In the genomic region with DNA sequence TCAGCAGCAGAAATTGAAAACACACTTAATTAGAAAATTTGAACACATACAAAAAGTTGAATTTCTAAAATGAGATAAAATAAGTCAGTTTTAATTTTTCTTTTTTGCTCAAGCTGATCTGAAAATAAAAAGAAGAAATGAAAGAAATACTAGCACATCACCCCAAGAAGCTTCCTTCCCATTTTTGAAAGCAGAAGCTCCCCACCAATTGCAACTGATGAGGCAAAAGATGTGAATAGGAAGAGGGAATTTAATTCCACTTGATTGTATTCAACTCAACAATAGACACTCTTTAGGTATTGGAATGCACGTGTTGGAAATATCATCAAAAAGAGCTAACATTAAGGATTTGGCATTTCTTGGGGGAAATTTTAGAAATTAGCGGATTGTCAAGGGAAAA, we compare ENCODE assay signal across 14 cellular contexts.
"Had no signal": no experiment of that assay in that cellular context is flagged by ENCODE, and none has a peak within 500 bp of the region (broad histone marks: within the 10 kb centered on the region; RNA-seq: fewer than 3 reads in every experiment).

No MANE protein-coding gene starts in this region.

- H3K9me3 ChIP-seq: neutrophil, thyroid gland, uterus had no signal

- H3K9me3 Mint-ChIP-seq: activated CD4-positive, alpha-beta memory T cell treated with anti-CD3 and anti-CD28 coated beads, Interleukin-2, amount 10 ng/mL, durations not matched to agents 7 days and 5 days; activated naive CD8-positive, alpha-beta T cell treated with anti-CD3 and anti-CD28 coated beads for 36 hours; endodermal cell had no signal

- H3K27ac ChIP-seq: neutrophil, skin epidermis, thyroid gland, uterus had no signal

- H3K36me3 Mint-ChIP-seq: activated naive CD8-positive, alpha-beta T cell treated with anti-CD3 and anti-CD28 coated beads for 36 hours had no signal

- H3K27ac Mint-ChIP-seq: activated CD4-positive, alpha-beta memory T cell treated with anti-CD3 and anti-CD28 coated beads, Interleukin-2, amount 10 ng/mL, durations not matched to agents 7 days and 5 days; activated naive CD8-positive, alpha-beta T cell treated with anti-CD3 and anti-CD28 coated beads for 36 hours; endodermal cell had no signal

- H3K4me1 ChIP-seq: thyroid gland, uterus had no signal

- DNase-seq: activated CD4-positive, alpha-beta memory T cell treated with anti-CD3 and anti-CD28 coated beads, Interleukin-2, amount 10 ng/mL, durations not matched to agents 7 days and 5 days; activated gamma-delta T cell; activated naive CD8-positive, alpha-beta T cell treated with anti-CD3 and anti-CD28 coated beads for 36 hours; activated T-cell treated with anti-CD3 and anti-CD28 coated beads, Interleukin-2, amount 50 U/mL, for 48 hours; cerebellar nuclear complex; dermis blood vessel endothelial cell; endodermal cell; kidney glomerular epithelial cell; midbrain; posterior cingulate gyrus; thyroid gland; uterus had no signal

- H3K4me3 ChIP-seq: skin epidermis, thyroid gland, uterus had no signal

- H3K27me3 ChIP-seq: neutrophil, thyroid gland, uterus had no signal

- H3K4me1 Mint-ChIP-seq: activated CD4-positive, alpha-beta memory T cell treated with anti-CD3 and anti-CD28 coated beads, Interleukin-2, amount 10 ng/mL, durations not matched to agents 7 days and 5 days had no signal

- H3K36me3 ChIP-seq: thyroid gland, uterus had no signal

- H3K27me3 Mint-ChIP-seq: activated CD4-positive, alpha-beta memory T cell treated with anti-CD3 and anti-CD28 coated beads, Interleukin-2, amount 10 ng/mL, durations not matched to agents 7 days and 5 days had no signal

- H3K4me3 Mint-ChIP-seq: activated CD4-positive, alpha-beta memory T cell treated with anti-CD3 and anti-CD28 coated beads, Interleukin-2, amount 10 ng/mL, durations not matched to agents 7 days and 5 days; activated naive CD8-positive, alpha-beta T cell treated with anti-CD3 and anti-CD28 coated beads for 36 hours; endodermal cell had no signal
